ENCODE assay signal across 1 cellular context in genomic region chr2:42792583-42793313, GRCh38.
A peak's percentile ranks its signal among the peaks of the same experiment; 100 is the strongest.
TF ChIP-seq lines count a peak whose summit lies in the region.

TSS of gene HAAO (minus strand) at chr2:42792583. CDS start at chr2:42792536, 47 bp downstream.

TF ChIP-seq in HepG2, 621 proteins besides CTCF, POLR2A, EP300 and RAD21 (continued from another document and continues in another):
- TF ChIP-seq SNAPC4 (CRISPR knock-in tag; IDR thresholded peaks at IDR 0.05) (peak; percentile 46; the same call in 1 of the 2 replicates), ZNF749 (CRISPR knock-in tag; IDR thresholded peaks at IDR 0.05; ENCODE audit: borderline replicate concordance) (peak; percentile 92; the same call in 1 of the 2 replicates), ZNF180 (CRISPR knock-in tag; IDR thresholded peaks at IDR 0.05; ENCODE audit: borderline replicate concordance, low read depth) (peak; percentile 66; the same call in 1 of the 2 replicates), ZNF414 (CRISPR knock-in tag; IDR thresholded peaks at IDR 0.05) (peak; percentile 97), MAFF (IDR thresholded peaks at IDR 0.05; ENCODE audit: low read depth, low read length) (no peak), DPF2 (CRISPR knock-in tag; IDR thresholded peaks at IDR 0.05; ENCODE audit: borderline replicate concordance, low read depth) (peak; percentile 86), ZNF350 (CRISPR knock-in tag; IDR thresholded peaks at IDR 0.05; ENCODE audit: borderline replicate concordance, low read depth) (peak; percentile 96), ZNF367 (CRISPR knock-in tag; IDR thresholded peaks at IDR 0.05; ENCODE audit: borderline replicate concordance) (peak; percentile 98), SP140L (CRISPR knock-in tag; IDR thresholded peaks at IDR 0.05; ENCODE audit: borderline replicate concordance) (peak; percentile 70; the same call in 1 of the 2 replicates), NFE2L1 (CRISPR knock-in tag; IDR thresholded peaks at IDR 0.05; ENCODE audit: borderline replicate concordance) (no peak), ZMYM4 (CRISPR knock-in tag; IDR thresholded peaks at IDR 0.05) (peak; percentile 98), ZNF253 (CRISPR knock-in tag; IDR thresholded peaks at IDR 0.05; ENCODE audit: borderline replicate concordance) (peak; percentile 54; the same call in 1 of the 2 replicates), ZNF33B (CRISPR knock-in tag; IDR thresholded peaks at IDR 0.05) (peak; percentile 98), PCBP2 (optimal IDR thresholded peaks at IDR 0.05; ENCODE audit: low read depth, low read length, poor library complexity, severe bottlenecking) (no peak), SCMH1 (CRISPR knock-in tag; IDR thresholded peaks at IDR 0.05; ENCODE audit: borderline replicate concordance) (no peak), ZKSCAN1 (IDR thresholded peaks at IDR 0.05; ENCODE audit: low read length) (no peak), ZNF652 (CRISPR knock-in tag; IDR thresholded peaks at IDR 0.05; ENCODE audit: borderline replicate concordance, low read depth) (0 out of 2 replicates have a peak, but pooled peaks have one; percentile 28), GMEB2 (CRISPR knock-in tag; IDR thresholded peaks at IDR 0.05; ENCODE audit: low read depth) (peak; percentile 53), JDP2 (CRISPR knock-in tag; IDR thresholded peaks at IDR 0.05; ENCODE audit: borderline replicate concordance) (peak; percentile 79; the same call in 1 of the 2 replicates), PAXIP1 (CRISPR knock-in tag; conservative IDR thresholded peaks at IDR 0.05) (peak; percentile 99), ZNF550 (CRISPR knock-in tag; IDR thresholded peaks at IDR 0.05; ENCODE audit: borderline replicate concordance) (no peak; the same call in 1 of the 2 replicates), SNAPC2 (CRISPR knock-in tag; IDR thresholded peaks at IDR 0.05) (peak; percentile 65; the same call in 1 of the 2 replicates), SMC3 (IDR thresholded peaks at IDR 0.05; ENCODE audit: low read length) (no peak), RBM22 (optimal IDR thresholded peaks at IDR 0.05; ENCODE audit: low read length) (peak; percentile 82), PRDM4 (CRISPR knock-in tag; IDR thresholded peaks at IDR 0.05; ENCODE audit: borderline replicate concordance) (no peak), TSC22D2 (CRISPR knock-in tag; IDR thresholded peaks at IDR 0.05; ENCODE audit: borderline replicate concordance) (peak; percentile 94; the same call in 1 of the 2 replicates), BRD4 (CRISPR knock-in tag; IDR thresholded peaks at IDR 0.05) (peak; percentile 99), ZNF276 (CRISPR knock-in tag; IDR thresholded peaks at IDR 0.05; ENCODE audit: low read depth) (peak; percentile 76), RARG (CRISPR knock-in tag; IDR thresholded peaks at IDR 0.05; ENCODE audit: low read depth) (peak; percentile 83; the same call in 1 of the 2 replicates), FOXP1 (IDR thresholded peaks at IDR 0.05) (no peak), FOXP1 (CRISPR knock-in tag; IDR thresholded peaks at IDR 0.05) (peak; percentile 69), TEAD3 (CRISPR knock-in tag; optimal IDR thresholded peaks at IDR 0.05; ENCODE audit: borderline replicate concordance) (peak; percentile 84), ZNF720 (CRISPR knock-in tag; IDR thresholded peaks at IDR 0.05) (peak; percentile 92; the same call in 1 of the 2 replicates), KLF15 (CRISPR knock-in tag; IDR thresholded peaks at IDR 0.05; ENCODE audit: borderline replicate concordance) (peak; percentile 67), PHB2 (IDR thresholded peaks at IDR 0.05; ENCODE audit: partially characterized antibody) (no peak), SMAD3 (CRISPR knock-in tag; IDR thresholded peaks at IDR 0.05) (peak; percentile 99), SATB2 (CRISPR knock-in tag; IDR thresholded peaks at IDR 0.05) (peak; percentile 64), ZBTB7B (CRISPR knock-in tag; IDR thresholded peaks at IDR 0.05) (peak; percentile 100), AHDC1 (CRISPR knock-in tag; IDR thresholded peaks at IDR 0.05; ENCODE audit: borderline replicate concordance) (peak; percentile 80; the same call in 1 of the 2 replicates), STAG1 (CRISPR knock-in tag; IDR thresholded peaks at IDR 0.05) (peak; percentile 23), JUNB (CRISPR knock-in tag; IDR thresholded peaks at IDR 0.05; ENCODE audit: borderline replicate concordance) (no peak)
